Comparison of ENCODE assay signal across 8 cellular contexts in genomic region chr14:64294672-64295413, GRCh38. TPM values are rescaled to one million over a fixed set of nuclear protein-coding genes. Genes with fewer than 3 reads are reported as not detected.
DNase-seq lines count a peak whose midpoint lies in the region; ATAC-seq and TF ChIP-seq lines count a peak whose summit lies in the region.

No MANE protein-coding gene starts in this region.

- H3K4me3 ChIP-seq in PC-3 (ENCODE audit: low read length) (peak overlapping the region; percentile 66), neural progenitor cell (peak overlapping the region; percentile 55)

- H3K4me2 ChIP-seq in PC-3 (ENCODE audit: low read length) (peak overlapping the region; percentile 89), neural progenitor cell (peak overlapping the region; percentile 87)

- TF ChIP-seq CTCF in C4-2B (conservative IDR thresholded peaks at IDR 0.05) = peak; percentile 96
- TF ChIP-seq CTCF in PC-3 (conservative IDR thresholded peaks at IDR 0.05; ENCODE audit: low read depth, low read length) = peak; percentile 97
- TF ChIP-seq CTCF in neural progenitor cell (IDR thresholded peaks at IDR 0.05) = peak; percentile 89

- peaks cover 14% of the 10 kb centered on the region for H3K4me1 Mint-ChIP-seq in neural progenitor cell

- H3F3A ChIP-seq in PC-3 (ENCODE audit: low read length, unreplicated experiment) = no peaks in the 10 kb centered on the region
- peaks cover 17% of the 10 kb centered on the region for H3F3A ChIP-seq in neural progenitor cell (ENCODE audit: low read depth)

- H3K36me3 ChIP-seq in PC-3 (ENCODE audit: low read depth, low read length) (no peaks in the 10 kb centered on the region), neural progenitor cell (no peaks in the 10 kb centered on the region)

- H3K27me3 ChIP-seq in PC-3 (ENCODE audit: low read length) (no peaks in the 10 kb centered on the region), neural progenitor cell (peaks cover 42% of the 10 kb centered on the region)

- H3K9me2 ChIP-seq in PC-3 (replicated peaks; ENCODE audit: low read length) = no peaks in the 10 kb centered on the region

- POLR2A ChIA-PET in PC-3 (lab: Charles Lee; ENCODE audit: unreplicated experiment) = no interaction called here

- H3K9ac ChIP-seq in PC-3 (ENCODE audit: low read length) (no peak overlapping the region), neural progenitor cell (no peak overlapping the region)

- H3K27ac Mint-ChIP-seq in neural progenitor cell = no peak overlapping the region

- BruUV-seq in PC-3 (replicated peaks; lab: Mats Ljungman, UMichigan) = no TSS peak

- H3K36me3 Mint-ChIP-seq in neural progenitor cell = no peaks in the 10 kb centered on the region

- H3K4me1 ChIP-seq in PC-3 (ENCODE audit: insufficient read depth, low read length) (peaks cover 16% of the 10 kb centered on the region; the same call in 1 of the 2 replicates), neural progenitor cell (peaks cover 8% of the 10 kb centered on the region)

- intact Hi-C loops in PC-3 (cut with micrococcal nuclease) = loop anchor here (1.0 to 5.0 kb wide), 6 partner anchors 63 to 496 kb away; no protein-coding TSS in a partner anchor

- CTCF ChIA-PET in PC-3 (lab: Charles Lee) = interaction anchor here (0.6 to 3.7 kb wide), 9 partner anchors 9 to 234 kb away, joined by 3 to 44 read pairs (median 3); no protein-coding TSS in a partner anchor

- H3K79me2 ChIP-seq in PC-3 (ENCODE audit: low read length) (no peaks in the 10 kb centered on the region), neural progenitor cell (ENCODE audit: low read depth) (no peaks in the 10 kb centered on the region)

- H3K9me3 Mint-ChIP-seq in neural progenitor cell = no peaks in the 10 kb centered on the region

- H3K4me3 Mint-ChIP-seq in neural progenitor cell = peak overlapping the region; percentile 83

- H4K20me1 ChIP-seq in PC-3 (ENCODE audit: low read length) = no peaks in the 10 kb centered on the region
- H4K20me1 ChIP-seq in neural progenitor cell (ENCODE audit: low read depth) = peaks cover 3% of the 10 kb centered on the region

- DNase-seq in PC-3 (peak; percentile 78), activated T-helper 1 cell treated with Interleukin-2 at 50 U/mL for 16 hours (ENCODE audit: low read depth) (peak; percentile 62), fibroblast of the conjunctiva (ENCODE audit: low read depth) (peak; percentile 21), neural progenitor cell (ENCODE audit: low spot score) (peak; percentile 90), substantia nigra (lab: John Stamatoyannopoulos, UW) (peak in 41 of 49 donors; percentile 1 to 77 (median 39))

- H2AFZ ChIP-seq in PC-3 (ENCODE audit: low read length) (peak overlapping the region; percentile 85), neural progenitor cell (replicated peaks) (peak overlapping the region; percentile 83)

- H3K9me3 ChIP-seq in PC-3 (ENCODE audit: low read length) = no peaks in the 10 kb centered on the region
- no peaks in the 10 kb centered on the region for H3K9me3 ChIP-seq in neural progenitor cell (ENCODE audit: low read depth)

- peaks cover 23% of the 10 kb centered on the region for H3K27me3 Mint-ChIP-seq in neural progenitor cell (ENCODE audit: insufficient read depth, low read depth)

- H3K27ac ChIP-seq in C4-2B = no peak overlapping the region
- H3K27ac ChIP-seq in PC-3 (ENCODE audit: low read length) = no peak overlapping the region
- no peak overlapping the region for H3K27ac ChIP-seq in neural progenitor cell
- no peak overlapping the region for H3K27ac ChIP-seq in substantia nigra (ENCODE audit: low read depth, low read length, poor library complexity, severe bottlenecking)

- ATAC-seq in GM19328 (IDR thresholded peaks at IDR 0.05; ENCODE audit: unreplicated experiment) = peak; percentile 86
- peak; percentile 68 for ATAC-seq in HG03460 (IDR thresholded peaks at IDR 0.05; ENCODE audit: unreplicated experiment)
- ATAC-seq in PC-3 = peak; percentile 84

RNA-seq across cellular contexts. Expression of gene ESR2, which starts 0.7 kb away (rescaled TPM):
- 0.18 and 0.35 TPM in 2 replicates for total RNA-seq in PC-3 (2014; rRNA removed)
- total RNA-seq in neural progenitor cell (ENCODE audit: low replicate concordance) = 0.21 and 0.31 TPM in 2 replicates

Comparison
In these comparisons a context has a peak if more than half of its experiments do, and no peak if none do; other contexts are left out.
1. DNase-seq: peak in every context shown above with its lines; median percentile 90 in neural progenitor cell; 78 in PC-3; 62 in activated T-helper 1 cell treated with Interleukin-2 at 50 U/mL for 16 hours; 39 in substantia nigra; 21 in fibroblast of the conjunctiva.